In the genomic region with DNA sequence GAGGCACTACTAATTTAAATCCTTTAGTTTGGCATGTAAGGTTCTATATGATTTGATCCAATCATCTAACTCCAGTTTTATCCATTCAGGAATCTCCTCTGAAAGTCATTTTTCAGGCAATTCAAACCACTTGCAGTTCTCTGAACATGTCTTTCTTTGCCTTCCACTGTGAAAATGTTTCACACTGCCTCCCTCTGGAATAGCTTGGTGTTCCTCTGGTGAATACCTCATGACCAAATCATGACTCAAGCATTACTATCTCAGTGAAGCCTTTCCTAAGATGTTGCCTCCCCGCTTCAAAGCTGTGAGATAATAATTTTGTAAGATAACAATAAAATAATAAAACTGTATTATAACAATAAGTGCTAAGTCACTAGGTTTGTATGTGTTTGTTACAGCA, we compare ENCODE assay signal across 21 cellular contexts.
"Had no signal": no experiment of that assay in that cellular context is flagged by ENCODE, and none has a peak within 500 bp of the region (broad histone marks: within the 10 kb centered on the region; RNA-seq: fewer than 3 reads in every experiment).

No MANE protein-coding gene starts in this region.

- H3K27ac ChIP-seq: breast epithelium, epithelial cell of prostate, gastroesophageal sphincter, prostate gland, tibial artery had no signal

- H3K36me3 ChIP-seq: breast epithelium, gastroesophageal sphincter, heart left ventricle, prostate gland, right atrium auricular region, tibial artery had no signal

- H3K36me3 Mint-ChIP-seq: activated naive CD4-positive, alpha-beta T cell treated with anti-CD3 and anti-CD28 coated beads, Interleukin-2, amount 50 U/mL, for 24 hours; naive thymus-derived CD8-positive, alpha-beta T cell had no signal

- H3K4me3 Mint-ChIP-seq: activated naive CD4-positive, alpha-beta T cell treated with anti-CD3 and anti-CD28 coated beads, Interleukin-2, amount 50 U/mL, for 24 hours; activated T-cell treated with anti-CD3 and anti-CD28 coated beads, Interleukin-2, amount 50 U/mL, for 4 hours; effector memory CD8-positive, alpha-beta T cell; naive thymus-derived CD8-positive, alpha-beta T cell had no signal

- H3K27me3 ChIP-seq: breast epithelium, gastroesophageal sphincter, heart left ventricle, right atrium auricular region, tibial artery had no signal

- H3K9me3 ChIP-seq: breast epithelium, gastroesophageal sphincter, heart left ventricle, prostate gland, right atrium auricular region, tibial artery had no signal

- DNase-seq: activated CD4-positive, alpha-beta T cell treated with anti-CD3 and anti-CD28 coated beads, Interleukin-2, amount 50 U/mL, for 1 hour; activated CD4-positive, CD25-positive, alpha-beta regulatory T cell treated with anti-CD3 and anti-CD28 coated beads, Interleukin-2, amount 50 U/mL, for 72 hours; activated CD8-positive, alpha-beta memory T cell treated with anti-CD3 and anti-CD28 coated beads, Interleukin-2, amount 50 U/mL, for 4 hours; activated effector memory CD4-positive, alpha-beta T cell treated with Interleukin-2 at 50 U/mL for 16 hours; activated T-cell treated with anti-CD3 and anti-CD28 coated beads, Interleukin-2, amount 50 U/mL, for 4 hours; dermis blood vessel endothelial cell; effector memory CD8-positive, alpha-beta T cell; heart left ventricle; mesenchymal stem cell; naive thymus-derived CD8-positive, alpha-beta T cell; stimulated activated CD4-positive, alpha-beta T cell treated with anti-CD3 and anti-CD28 coated beads, Interleukin-12 subunit alpha, Interleukin-12 subunit beta, amount 100 ng/mL, for 4 hours; stimulated activated CD4-positive, alpha-beta T cell treated with anti-CD3 and anti-CD28 coated beads, Interleukin-1b, Interleukin-23, amount 100 ng/mL, for 48 hours; stimulated activated naive CD8-positive, alpha-beta T cell treated with anti-CD3 and anti-CD28 coated beads, Interleukin-15, Interleukin-2, amounts not matched to agents 100 U/mL and 50 U/mL, for 24 hours; substantia nigra; tibial artery had no signal

- H3K4me3 ChIP-seq: breast epithelium, gastroesophageal sphincter, heart left ventricle, prostate gland, right atrium auricular region, tibial artery had no signal

- H3K4me1 Mint-ChIP-seq: activated naive CD4-positive, alpha-beta T cell treated with anti-CD3 and anti-CD28 coated beads, Interleukin-2, amount 50 U/mL, for 24 hours; naive thymus-derived CD8-positive, alpha-beta T cell had no signal

- H3K27ac Mint-ChIP-seq: activated naive CD4-positive, alpha-beta T cell treated with anti-CD3 and anti-CD28 coated beads, Interleukin-2, amount 50 U/mL, for 24 hours; effector memory CD8-positive, alpha-beta T cell; naive thymus-derived CD8-positive, alpha-beta T cell had no signal

- ATAC-seq: activated T-cell treated with anti-CD3 and anti-CD28 coated beads, Interleukin-2, amount 50 U/mL, for 4 hours; effector memory CD8-positive, alpha-beta T cell; gastroesophageal sphincter; heart left ventricle; naive thymus-derived CD8-positive, alpha-beta T cell; stimulated activated naive CD8-positive, alpha-beta T cell treated with anti-CD3 and anti-CD28 coated beads, Interleukin-15, Interleukin-2, amounts not matched to agents 100 U/mL and 50 U/mL, for 24 hours had no signal

- H3K27me3 Mint-ChIP-seq: activated naive CD4-positive, alpha-beta T cell treated with anti-CD3 and anti-CD28 coated beads, Interleukin-2, amount 50 U/mL, for 24 hours; effector memory CD8-positive, alpha-beta T cell; naive thymus-derived CD8-positive, alpha-beta T cell had no signal

- H3K4me1 ChIP-seq: breast epithelium, prostate gland, tibial artery had no signal
